ENCODE assay signal across 10 cellular contexts in the genomic region with DNA sequence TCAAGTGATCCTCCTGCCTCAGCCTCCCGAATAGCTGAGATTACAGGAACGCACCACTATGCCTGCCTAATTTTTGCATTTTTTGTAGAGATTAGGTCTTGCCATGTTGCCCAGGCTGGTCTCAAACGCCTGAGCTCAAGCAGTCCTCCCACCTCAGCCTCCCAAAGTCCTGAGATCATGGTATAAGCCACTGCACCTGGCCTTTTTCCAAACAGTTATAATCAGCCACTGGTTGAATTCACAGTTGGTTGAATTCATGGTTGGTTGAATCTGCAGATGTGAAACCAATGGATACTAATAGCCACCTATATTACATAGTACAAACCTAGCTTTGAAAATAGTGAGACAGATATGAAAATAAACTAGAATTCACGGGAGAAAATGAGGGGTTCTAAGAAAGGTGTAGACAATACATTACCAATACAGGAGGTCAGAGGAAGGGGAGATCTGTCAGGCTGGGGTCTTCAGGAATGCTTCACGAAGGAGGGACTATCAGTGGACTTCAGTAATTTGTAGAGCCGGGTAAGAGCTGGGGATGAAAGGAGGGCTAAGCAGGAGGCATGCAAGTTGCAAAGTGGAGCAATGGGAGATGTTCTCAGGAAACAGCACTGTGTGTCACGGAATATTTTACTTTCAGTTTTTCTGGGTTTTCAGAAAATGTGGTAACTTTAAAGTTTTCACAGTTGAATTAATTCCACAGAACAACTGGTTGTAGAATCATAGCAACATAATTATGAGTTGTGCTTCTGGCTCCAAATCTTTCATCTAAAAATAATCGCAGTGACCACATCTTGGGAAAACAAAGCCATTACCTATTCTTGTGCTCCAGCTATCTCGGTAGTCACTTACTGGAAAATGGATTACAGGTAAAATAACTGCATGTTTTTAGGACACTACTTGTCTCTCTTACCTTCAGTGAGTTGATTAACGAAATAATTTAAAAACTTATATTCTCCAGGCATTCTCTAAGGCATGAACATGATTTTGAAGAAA. TPM values are rescaled to one million over a fixed set of nuclear protein-coding genes. Genes with fewer than 3 reads are reported as not detected.
DNase-seq lines count a peak whose midpoint lies in the region; ATAC-seq and TF ChIP-seq lines count a peak whose summit lies in the region.
"Had no signal": no experiment of that assay in that cellular context is flagged by ENCODE, and none has a peak within 500 bp of the region (broad histone marks: within the 10 kb centered on the region; RNA-seq: fewer than 3 reads in every experiment).

No MANE protein-coding gene starts in this region.

- DNase-seq in NCI-H2227 treated with DMSO at 0.1 percent for 48 hours (lab: John Stamatoyannopoulos, UW) (peak; percentile 15), NCI-H2227 (lab: John Stamatoyannopoulos, UW; ENCODE audit: unreplicated experiment) (no peak), ascending aorta (ENCODE audit: low spot score in 2 of 2) (no peak), BE2C (no peak), NCI-H510A (lab: John Stamatoyannopoulos, UW) (no peak), body of pancreas (no peak)
- DNase-seq: SJCRH30; stimulated activated CD4-positive, alpha-beta T cell treated with anti-CD3 and anti-CD28 coated beads, Interleukin-1b, Interleukin-23, amount 100 ng/mL, for 48 hours had no signal

- peak overlapping the region; percentile 83 for H3K4me2 ChIP-seq in skeletal muscle satellite cell (ENCODE audit: low read length)

- H3K27me3 ChIP-seq in ascending aorta, result no peaks in the 10 kb centered on the region
- no peaks in the 10 kb centered on the region for H3K27me3 ChIP-seq in skeletal muscle satellite cell (ENCODE audit: control insufficient read depth, insufficient read depth, low read length)
- H3K27me3 ChIP-seq in BE2C, result no peaks in the 10 kb centered on the region
- H3K27me3 ChIP-seq in body of pancreas, result no peaks in the 10 kb centered on the region
- H3K27me3 ChIP-seq: SJCRH30 had no signal

- peak overlapping the region; percentile 18 to 25 for H3K4me3 ChIP-seq in ascending aorta
- peak overlapping the region; percentile 50 for H3K4me3 ChIP-seq in skeletal muscle satellite cell (ENCODE audit: low read length)
- H3K4me3 ChIP-seq in BE2C (ENCODE audit: low read depth, low read length), result no peak overlapping the region
- H3K4me3 ChIP-seq in body of pancreas, result no peak overlapping the region
- H3K4me3 ChIP-seq: SJCRH30 had no signal

- H3K36me3 ChIP-seq in ascending aorta (no peaks in the 10 kb centered on the region), skeletal muscle satellite cell (ENCODE audit: insufficient read depth, low read length) (no peaks in the 10 kb centered on the region), BE2C (no peaks in the 10 kb centered on the region), body of pancreas (replicated peaks in 1 of 2; ENCODE audit: insufficient read depth in 1 of 2, low read depth in 2 of 2) (no peaks in the 10 kb centered on the region)
- H3K36me3 ChIP-seq: SJCRH30 had no signal

- ATAC-seq in HG02763 (IDR thresholded peaks at IDR 0.05; ENCODE audit: unreplicated experiment) (peak; percentile 34), body of pancreas (no peak)

- TF ChIP-seq CTCF in ascending aorta (IDR thresholded peaks at IDR 0.05) (no peak), BE2C (IDR thresholded peaks at IDR 0.05; ENCODE audit: low read depth, low read length) (no peak), body of pancreas (IDR thresholded peaks at IDR 0.05) (no peak)

- 70 to 75% methylated on average over 10 of the region's 10 CpGs for WGBS in body of pancreas, 2 donors

- no peaks in the 10 kb centered on the region for H3K9me3 ChIP-seq in ascending aorta
- no peaks in the 10 kb centered on the region for H3K9me3 ChIP-seq in skeletal muscle satellite cell (replicated peaks; ENCODE audit: low read length)
- no peaks in the 10 kb centered on the region for H3K9me3 ChIP-seq in BE2C
- H3K9me3 ChIP-seq in body of pancreas, result no peaks in the 10 kb centered on the region
- H3K9me3 ChIP-seq: SJCRH30 had no signal

- H3K4me1 ChIP-seq in ascending aorta, result no peaks in the 10 kb centered on the region
- H3K4me1 ChIP-seq in skeletal muscle satellite cell (ENCODE audit: control insufficient read depth, insufficient read depth, low read length), result peaks cover 36% of the 10 kb centered on the region
- H3K4me1 ChIP-seq in BE2C, result peaks cover 20% of the 10 kb centered on the region
- H3K4me1 ChIP-seq in body of pancreas, result no peaks in the 10 kb centered on the region

- H3K27ac ChIP-seq in ascending aorta (no peak overlapping the region), body of pancreas (no peak overlapping the region)
- H3K27ac ChIP-seq: SJCRH30 had no signal

- TF ChIP-seq POLR2A in body of pancreas (IDR thresholded peaks at IDR 0.05), result no peak

- peak overlapping the region; percentile 37 for H3K9ac ChIP-seq in skeletal muscle satellite cell (ENCODE audit: low read depth, low read length)

- intact Hi-C loops in ascending aorta (cut with DNase I), result no loop called here
- intact Hi-C loops in body of pancreas (cut with DNase I), result no loop called here

RNA-seq across cellular contexts. Expression of a gene that starts 12.9 kb away (rescaled TPM):
- total RNA-seq in ascending aorta (15.0 TPM), body of pancreas (1 to 10 TPM; 8.2 to 9.9 TPM)
- 10.0 and 16.5 TPM in 2 replicates for total RNA-seq in skeletal muscle satellite cell (2012; rRNA removed)
- polyA plus RNA-seq in BE2C (2012; ENCODE audit: insufficient read depth, insufficient read length, low read depth), result 1.5 TPM

Comparison
In these comparisons a context has a peak if more than half of its experiments do, and no peak if none do; other contexts are left out.
1. H3K4me3 ChIP-seq: peak in ascending aorta (2 of 2) and skeletal muscle satellite cell (single experiment); none in BE2C (single experiment) and body of pancreas (0 of 2).